ENCODE assay signal across 8 cellular contexts in genomic region chr15:89468808-89469207, GRCh38. TPM values are rescaled to one million over a fixed set of nuclear protein-coding genes. Genes with fewer than 3 reads are reported as not detected.
"Had no signal": no experiment of that assay in that cellular context is flagged by ENCODE, and none has a peak within 500 bp of the region (broad histone marks: within the 10 kb centered on the region; RNA-seq: fewer than 3 reads in every experiment).

No MANE protein-coding gene starts in this region.

RNA-seq across cellular contexts. Expression of gene RHCG, which starts 27.6 kb away (rescaled TPM):
- total RNA-seq: activated CD4-positive, alpha-beta T cell treated with anti-CD3 and anti-CD28 coated beads for 36 hours; fibroblast of villous mesenchyme; glomerular endothelial cell; naive thymus-derived CD8-positive, alpha-beta T cell; osteocyte; skeletal muscle tissue; T-helper 2 cell treated with Interferon-gamma antibody and Interleukin-4, amounts not matched to agents 100 ng/mL and 5 ng/mL, for 36 hours; thyroid gland had no signal
- polyA plus RNA-seq: naive thymus-derived CD8-positive, alpha-beta T cell had no signal
